In genomic region chr6:26300359-26300758, GRCh38 we compare ENCODE assay signal across 2 cellular contexts.
TF ChIP-seq lines count a peak whose summit lies in the region.

No MANE protein-coding gene starts in this region.

TF ChIP-seq in GM23338, 12 proteins besides CTCF, POLR2A, EP300 and RAD21:
- TF ChIP-seq REST (IDR thresholded peaks at IDR 0.05; ENCODE audit: unreplicated experiment) (no peak), ETS1 (IDR thresholded peaks at IDR 0.05) (no peak), JUNB (IDR thresholded peaks at IDR 0.05; ENCODE audit: unreplicated experiment) (no peak), POLR2AphosphoS5 (IDR thresholded peaks at IDR 0.05; ENCODE audit: low read depth) (no peak), CREB1 (CRISPR knock-in tag; IDR thresholded peaks at IDR 0.05; ENCODE audit: low read depth) (no peak), NANOG (IDR thresholded peaks at IDR 0.05; ENCODE audit: borderline replicate concordance) (no peak), STAT1 (IDR thresholded peaks at IDR 0.05; ENCODE audit: unreplicated experiment) (no peak), EZH2phosphoT487 (IDR thresholded peaks at IDR 0.05; ENCODE audit: unreplicated experiment) (no peak), ZNF114 (CRISPR knock-in tag; IDR thresholded peaks at IDR 0.05) (no peak), ZNF331 (CRISPR knock-in tag; IDR thresholded peaks at IDR 0.05; ENCODE audit: low read depth) (no peak), EZH2 (IDR thresholded peaks at IDR 0.05; ENCODE audit: low read depth, unreplicated experiment) (no peak)
- TF ChIP-seq, protein P1, sequence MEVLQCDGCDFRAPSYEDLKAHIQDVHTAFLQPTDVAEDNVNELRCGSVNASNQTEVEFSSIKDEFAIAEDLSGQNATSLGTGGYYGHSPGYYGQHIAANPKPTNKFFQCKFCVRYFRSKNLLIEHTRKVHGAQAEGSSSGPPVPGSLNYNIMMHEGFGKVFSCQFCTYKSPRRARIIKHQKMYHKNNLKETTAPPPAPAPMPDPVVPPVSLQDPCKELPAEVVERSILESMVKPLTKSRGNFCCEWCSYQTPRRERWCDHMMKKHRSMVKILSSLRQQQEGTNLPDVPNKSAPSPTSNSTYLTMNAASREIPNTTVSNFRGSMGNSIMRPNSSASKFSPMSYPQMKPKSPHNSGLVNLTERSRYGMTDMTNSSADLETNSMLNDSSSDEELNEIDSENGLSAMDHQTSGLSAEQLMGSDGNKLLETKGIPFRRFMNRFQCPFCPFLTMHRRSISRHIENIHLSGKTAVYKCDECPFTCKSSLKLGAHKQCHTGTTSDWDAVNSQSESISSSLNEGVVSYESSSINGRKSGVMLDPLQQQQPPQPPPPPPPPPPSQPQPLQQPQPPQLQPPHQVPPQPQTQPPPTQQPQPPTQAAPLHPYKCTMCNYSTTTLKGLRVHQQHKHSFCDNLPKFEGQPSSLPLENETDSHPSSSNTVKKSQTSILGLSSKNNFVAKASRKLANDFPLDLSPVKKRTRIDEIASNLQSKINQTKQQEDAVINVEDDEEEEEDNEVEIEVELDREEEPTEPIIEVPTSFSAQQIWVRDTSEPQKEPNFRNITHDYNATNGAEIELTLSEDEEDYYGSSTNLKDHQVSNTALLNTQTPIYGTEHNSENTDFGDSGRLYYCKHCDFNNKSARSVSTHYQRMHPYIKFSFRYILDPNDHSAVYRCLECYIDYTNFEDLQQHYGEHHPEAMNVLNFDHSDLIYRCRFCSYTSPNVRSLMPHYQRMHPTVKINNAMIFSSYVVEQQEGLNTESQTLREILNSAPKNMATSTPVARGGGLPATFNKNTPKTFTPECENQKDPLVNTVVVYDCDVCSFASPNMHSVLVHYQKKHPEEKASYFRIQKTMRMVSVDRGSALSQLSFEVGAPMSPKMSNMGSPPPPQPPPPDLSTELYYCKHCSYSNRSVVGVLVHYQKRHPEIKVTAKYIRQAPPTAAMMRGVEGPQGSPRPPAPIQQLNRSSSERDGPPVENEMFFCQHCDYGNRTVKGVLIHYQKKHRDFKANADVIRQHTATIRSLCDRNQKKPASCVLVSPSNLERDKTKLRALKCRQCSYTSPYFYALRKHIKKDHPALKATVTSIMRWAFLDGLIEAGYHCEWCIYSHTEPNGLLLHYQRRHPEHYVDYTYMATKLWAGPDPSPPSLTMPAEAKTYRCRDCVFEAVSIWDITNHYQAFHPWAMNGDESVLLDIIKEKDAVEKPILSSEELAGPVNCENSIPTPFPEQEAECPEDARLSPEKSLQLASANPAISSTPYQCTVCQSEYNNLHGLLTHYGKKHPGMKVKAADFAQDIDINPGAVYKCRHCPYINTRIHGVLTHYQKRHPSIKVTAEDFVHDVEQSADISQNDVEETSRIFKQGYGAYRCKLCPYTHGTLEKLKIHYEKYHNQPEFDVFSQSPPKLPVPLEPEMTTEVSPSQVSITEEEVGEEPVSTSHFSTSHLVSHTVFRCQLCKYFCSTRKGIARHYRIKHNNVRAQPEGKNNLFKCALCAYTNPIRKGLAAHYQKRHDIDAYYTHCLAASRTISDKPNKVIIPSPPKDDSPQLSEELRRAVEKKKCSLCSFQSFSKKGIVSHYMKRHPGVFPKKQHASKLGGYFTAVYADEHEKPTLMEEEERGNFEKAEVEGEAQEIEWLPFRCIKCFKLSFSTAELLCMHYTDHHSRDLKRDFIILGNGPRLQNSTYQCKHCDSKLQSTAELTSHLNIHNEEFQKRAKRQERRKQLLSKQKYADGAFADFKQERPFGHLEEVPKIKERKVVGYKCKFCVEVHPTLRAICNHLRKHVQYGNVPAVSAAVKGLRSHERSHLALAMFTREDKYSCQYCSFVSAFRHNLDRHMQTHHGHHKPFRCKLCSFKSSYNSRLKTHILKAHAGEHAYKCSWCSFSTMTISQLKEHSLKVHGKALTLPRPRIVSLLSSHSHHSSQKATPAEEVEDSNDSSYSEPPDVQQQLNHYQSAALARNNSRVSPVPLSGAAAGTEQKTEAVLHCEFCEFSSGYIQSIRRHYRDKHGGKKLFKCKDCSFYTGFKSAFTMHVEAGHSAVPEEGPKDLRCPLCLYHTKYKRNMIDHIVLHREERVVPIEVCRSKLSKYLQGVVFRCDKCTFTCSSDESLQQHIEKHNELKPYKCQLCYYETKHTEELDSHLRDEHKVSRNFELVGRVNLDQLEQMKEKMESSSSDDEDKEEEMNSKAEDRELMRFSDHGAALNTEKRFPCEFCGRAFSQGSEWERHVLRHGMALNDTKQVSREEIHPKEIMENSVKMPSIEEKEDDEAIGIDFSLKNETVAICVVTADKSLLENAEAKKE (CRISPR knock-in tag; IDR thresholded peaks at IDR 0.05), result no peak
TF ChIP-seq in GM23338: peak in this region for 0.

TF ChIP-seq in K562, 482 proteins besides CTCF, POLR2A, EP300 and RAD21 (continued from another document):
- 0 out of 4 replicates have a peak, but pooled peaks of 1 of the 2 experiments have one; percentile 6 for TF ChIP-seq ZNF639 (CRISPR knock-in tag; conservative IDR thresholded peaks at IDR 0.05 in 1 of 2, IDR thresholded peaks at IDR 0.05 in 1 of 2)
- TF ChIP-seq MCM7 (IDR thresholded peaks at IDR 0.05), result no peak
- no peak for TF ChIP-seq KDM5B (IDR thresholded peaks at IDR 0.05; ENCODE audit: insufficient replicate concordance, low read depth, low read length)
- TF ChIP-seq, protein P2, sequence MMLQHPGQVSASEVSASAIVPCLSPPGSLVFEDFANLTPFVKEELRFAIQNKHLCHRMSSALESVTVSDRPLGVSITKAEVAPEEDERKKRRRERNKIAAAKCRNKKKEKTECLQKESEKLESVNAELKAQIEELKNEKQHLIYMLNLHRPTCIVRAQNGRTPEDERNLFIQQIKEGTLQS (IDR thresholded peaks at IDR 0.05), result peak; percentile 76
- TF ChIP-seq, protein P2 (CRISPR knock-in tag; conservative IDR thresholded peaks at IDR 0.05), result no peak
